In the genomic region with DNA sequence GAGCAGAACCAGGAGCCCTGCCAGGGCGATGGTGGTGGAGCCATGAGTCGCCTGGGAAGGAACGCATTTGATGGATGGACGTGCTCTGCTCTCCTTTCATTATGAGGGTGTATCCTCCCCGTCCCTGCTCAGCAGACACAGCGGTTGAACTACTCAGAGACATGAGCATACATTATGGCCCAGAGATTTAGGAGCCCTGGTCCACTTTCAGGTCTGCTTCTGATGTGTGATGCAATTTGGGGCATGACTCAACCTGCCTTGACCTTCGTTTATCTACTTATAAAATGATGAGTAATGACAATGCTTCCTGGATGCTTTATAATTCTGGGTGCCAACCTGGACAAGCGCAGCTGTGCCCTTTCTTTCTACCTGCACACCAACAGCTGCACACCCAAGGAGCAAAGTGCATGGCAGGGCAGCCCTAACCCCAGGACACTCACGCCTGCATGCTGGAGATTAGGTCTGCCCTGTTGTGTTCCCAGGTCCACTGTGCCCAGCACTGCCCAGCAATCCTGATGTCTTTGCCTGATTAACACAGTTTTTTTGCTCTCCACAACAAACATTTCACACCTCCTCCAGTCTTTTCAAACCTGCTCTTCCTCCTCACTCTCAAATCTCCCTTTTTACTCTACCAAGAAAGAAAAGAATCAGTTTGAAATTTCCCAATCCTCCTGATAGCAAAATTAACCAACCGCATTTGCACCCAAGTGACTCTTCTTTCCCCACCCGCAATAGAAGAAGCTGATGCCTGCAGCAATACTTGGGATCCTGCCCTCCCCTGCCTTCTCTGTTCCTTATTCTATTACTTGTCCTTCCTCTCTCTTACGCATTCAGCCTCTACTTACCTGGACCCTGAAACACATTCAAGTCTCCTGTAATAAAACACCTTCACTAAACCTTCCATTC, we compare ENCODE assay signal across 10 cellular contexts.
DNase-seq lines count a peak whose midpoint lies in the region; ATAC-seq and TF ChIP-seq lines count a peak whose summit lies in the region.
"Had no signal": no experiment of that assay in that cellular context is flagged by ENCODE, and none has a peak within 500 bp of the region (broad histone marks: within the 10 kb centered on the region; RNA-seq: fewer than 3 reads in every experiment).

No MANE protein-coding gene starts in this region.

- H3K27ac ChIP-seq in RWPE1, result peak overlapping the region; percentile 89
- H3K27ac ChIP-seq: ovary had no signal

- no peak for TF ChIP-seq CTCF in RWPE1 (conservative IDR thresholded peaks at IDR 0.05; ENCODE audit: low read depth)

- in situ Hi-C loops in ACHN (cut with HindIII; ENCODE audit: low pct_ligation_motif_present, low pct_unique_long_range_greater_than_20kb, low sequenced_read_pairs), result no loop called here

- CTCF ChIA-PET in RWPE1 (lab: Yijun Ruan, JAX), result interaction anchor here (0.6 to 1.0 kb wide), 5 partner anchors 34 to 148 kb away, joined by 3 to 10 read pairs (median 4); no protein-coding TSS in a partner anchor

- no peak for ATAC-seq in HG03139 (IDR thresholded peaks at IDR 0.05; ENCODE audit: unreplicated experiment)

- POLR2A ChIA-PET in RWPE1 (lab: Yijun Ruan, JAX; ENCODE audit: low non-redundant PET), result no interaction called here

- DNase-seq in ACHN, result peak; percentile 16
- DNase-seq in GM04504 (ENCODE audit: low read depth), result peak; percentile 23
- peak; percentile 82 for DNase-seq in RWPE1 (ENCODE audit: low spot score)
- DNase-seq in glomerular visceral epithelial cell (ENCODE audit: extremely low spot score), result peak; percentile 49
- no peak for DNase-seq in middle frontal gyrus (ENCODE audit: extremely low spot score, low spot score)
- no peak for DNase-seq in superior temporal gyrus (ENCODE audit: extremely low spot score)
- no peak for DNase-seq in hepatic stellate cell (ENCODE audit: low spot score)
- DNase-seq: NCI-H1694 treated with DMSO at 0.1 percent for 48 hours, ovary had no signal

Comparison
In these comparisons a context has a peak if more than half of its experiments do, and no peak if none do; other contexts are left out.
1. DNase-seq: peak in ACHN (single experiment), GM04504 (single experiment), RWPE1 (single experiment) and glomerular visceral epithelial cell (single experiment); none in middle frontal gyrus (single experiment), superior temporal gyrus (single experiment) and hepatic stellate cell (single experiment).